In genomic region chr6:170253226-170253909, GRCh38 we compare ENCODE assay signal across 16 cellular contexts.
"Had no signal": no experiment of that assay in that cellular context is flagged by ENCODE, and none has a peak within 500 bp of the region (broad histone marks: within the 10 kb centered on the region; RNA-seq: fewer than 3 reads in every experiment).

No MANE protein-coding gene starts in this region.

- H3K27ac ChIP-seq: right atrium auricular region, VCaP had no signal

- H3K36me3 ChIP-seq: right atrium auricular region had no signal

- ATAC-seq: activated CD4-positive, alpha-beta T cell treated with anti-CD3 and anti-CD28 coated beads for 36 hours; activated CD8-positive, alpha-beta T cell treated with anti-CD3 and anti-CD28 coated beads for 36 hours; esophagus mucosa had no signal

- H3K4me3 ChIP-seq: lung, right atrium auricular region, smooth muscle cell had no signal

- H3K9me3 ChIP-seq: right atrium auricular region had no signal

- H3K27me3 ChIP-seq: right atrium auricular region had no signal

- DNase-seq: activated CD4-positive, alpha-beta T cell treated with anti-CD3 and anti-CD28 coated beads for 36 hours; activated CD8-positive, alpha-beta memory T cell treated with anti-CD3 and anti-CD28 coated beads, Interleukin-2, amount 50 U/mL, for 48 hours; activated CD8-positive, alpha-beta T cell treated with anti-CD3 and anti-CD28 coated beads for 36 hours; activated naive CD8-positive, alpha-beta T cell treated with anti-CD3 and anti-CD28 coated beads, Interleukin-2, amount 10 ng/mL, durations not matched to agents 7 days and 5 days; anterior cingulate cortex; hypothalamus; midbrain; stimulated activated naive CD4-positive, alpha-beta T cell; substantia nigra; T1000; trophoblast cell had no signal
